ENCODE assay signal across 20 cellular contexts in the genomic region with DNA sequence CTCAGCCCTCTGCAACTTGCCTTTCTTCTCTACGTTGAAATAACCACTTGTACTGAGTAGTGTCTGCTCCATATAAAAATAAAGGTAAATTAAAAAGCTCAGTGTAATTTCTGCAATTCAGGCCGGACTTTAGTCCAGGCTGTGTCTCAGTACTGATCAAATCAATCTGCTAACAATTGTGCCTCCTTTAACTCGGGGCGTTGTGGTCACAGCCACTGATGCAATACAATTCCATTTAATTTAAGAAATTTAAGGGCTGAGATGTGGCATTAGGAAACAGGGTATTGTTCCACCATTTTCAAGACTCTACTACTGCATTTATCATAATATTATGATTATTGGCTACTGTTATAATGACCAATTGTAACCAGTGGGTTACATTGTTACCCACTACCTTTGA.
"Had no signal": no experiment of that assay in that cellular context is flagged by ENCODE, and none has a peak within 500 bp of the region (broad histone marks: within the 10 kb centered on the region; RNA-seq: fewer than 3 reads in every experiment).

No MANE protein-coding gene starts in this region.

- H3K36me3 Mint-ChIP-seq: mesothelial cell of epicardium, naive B cell had no signal

- H3K4me1 Mint-ChIP-seq: mesothelial cell of epicardium, naive B cell had no signal

- H3K27ac ChIP-seq: coronary artery, dorsolateral prefrontal cortex, esophagus muscularis mucosa, gastrocnemius medialis, heart right ventricle, left lung, lower lobe of right lung had no signal

- ATAC-seq: gastrocnemius medialis, heart right ventricle, left cardiac atrium, left lung, left ventricle myocardium superior, lower lobe of right lung, mucosa of descending colon had no signal

- H3K27ac Mint-ChIP-seq: mesothelial cell of epicardium had no signal

- H3K9me3 ChIP-seq: esophagus muscularis mucosa, gastrocnemius medialis, heart right ventricle, left lung, lower lobe of right lung, mucosa of descending colon had no signal

- H3K36me3 ChIP-seq: esophagus muscularis mucosa, gastrocnemius medialis, heart right ventricle, left lung, lower lobe of right lung had no signal

- H3K4me3 Mint-ChIP-seq: mesothelial cell of epicardium, naive B cell had no signal

- H3K27me3 ChIP-seq: dorsolateral prefrontal cortex, esophagus muscularis mucosa, gastrocnemius medialis, heart right ventricle, left lung had no signal

- H3K4me1 ChIP-seq: gastrocnemius medialis, left lung, lower lobe of right lung had no signal

- H3K4me3 ChIP-seq: coronary artery, dorsolateral prefrontal cortex, esophagus muscularis mucosa, gastrocnemius medialis, heart right ventricle, left lung, lower lobe of right lung, mucosa of descending colon had no signal

- DNase-seq: dermis blood vessel endothelial cell; dorsolateral prefrontal cortex; effector CD4-positive, alpha-beta T cell; effector memory CD4-positive, alpha-beta T cell; foreskin melanocyte; gastrocnemius medialis; glutamatergic neuron; head of caudate nucleus; heart right ventricle; hippocampal formation; left cardiac atrium; left lung; left ventricle myocardium superior; lower lobe of right lung; mesenchymal stem cell; mucosa of descending colon; naive B cell had no signal
